21 cellular contexts compared by ENCODE assay signal in the genomic region with DNA sequence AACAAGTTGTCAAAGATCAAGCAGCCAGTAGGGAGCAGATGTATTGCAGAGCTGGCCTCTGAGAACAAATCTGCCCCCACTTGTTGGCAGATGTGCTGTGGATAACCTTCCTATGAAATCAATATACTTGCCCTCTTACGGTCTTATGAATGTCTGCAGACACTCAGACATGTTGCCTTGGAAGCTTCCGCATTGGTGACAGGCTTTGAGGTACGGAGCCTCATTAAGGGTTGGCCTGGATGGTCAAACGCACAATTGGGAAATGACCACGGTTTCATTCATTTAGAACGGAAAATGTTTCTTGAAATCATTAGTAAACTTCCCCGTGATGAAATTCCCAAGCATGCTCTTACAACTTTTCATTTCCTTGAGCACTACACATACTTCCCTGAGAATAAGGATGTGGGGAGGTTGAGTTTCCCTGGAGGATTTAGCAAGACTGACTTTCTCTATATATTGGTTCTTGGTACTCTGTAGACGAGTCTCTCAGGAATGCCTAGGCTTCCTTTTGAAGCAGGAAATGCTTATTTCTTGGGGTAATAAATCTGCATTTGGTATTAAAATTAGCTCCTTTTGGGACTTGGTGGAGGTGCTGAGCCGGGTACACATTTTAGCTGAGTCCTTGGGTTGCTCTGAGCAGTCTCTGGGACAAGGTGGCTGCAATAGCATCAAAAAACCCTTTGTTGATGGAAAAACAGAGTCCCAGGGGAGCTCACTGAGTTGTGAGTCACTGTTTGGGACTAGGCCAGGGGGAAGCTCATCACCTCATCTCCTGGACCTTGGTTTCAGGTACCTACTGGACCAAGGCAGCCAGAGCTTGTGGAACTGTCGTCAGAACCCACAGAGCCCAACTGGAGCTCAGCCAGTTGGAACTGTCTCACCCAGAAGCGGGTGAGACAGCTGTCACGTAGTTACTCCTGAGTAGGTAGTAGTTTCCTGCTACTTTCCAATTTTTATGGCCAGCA.
DNase-seq lines count a peak whose midpoint lies in the region; ATAC-seq and TF ChIP-seq lines count a peak whose summit lies in the region.
"Had no signal": no experiment of that assay in that cellular context is flagged by ENCODE, and none has a peak within 500 bp of the region (broad histone marks: within the 10 kb centered on the region; RNA-seq: fewer than 3 reads in every experiment).

No MANE protein-coding gene starts in this region.

- H3K27me3 ChIP-seq in neutrophil: no peaks in the 10 kb centered on the region

- DNase-seq in COLO829 (ENCODE audit: low spot score): peak; percentile 55
- peak; percentile 7 for DNase-seq in LNCaP clone FGC (ENCODE audit: low read depth)
- DNase-seq in cardiac fibroblast (ENCODE audit: low read depth in 2 of 2): peak; percentile 29 to 74
- DNase-seq in mesenteric fat pad (ENCODE audit: low spot score): no peak
- DNase-seq in putamen (ENCODE audit: low spot score): no peak
- no peak for DNase-seq in NCI-H345 (lab: John Stamatoyannopoulos, UW)
- DNase-seq: activated CD4-positive, CD25-positive, alpha-beta regulatory T cell treated with anti-CD3 and anti-CD28 coated beads, Interleukin-2, amount 50 U/mL, for 72 hours; activated naive CD8-positive, alpha-beta T cell treated with anti-CD3 and anti-CD28 coated beads, Interleukin-2, amount 50 U/mL, for 24 hours; AML-193; erythroblast; left ventricle myocardium inferior; naive thymus-derived CD8-positive, alpha-beta T cell; NCI-H510A; SIG-M5; stimulated activated CD4-positive, alpha-beta T cell treated with anti-CD3 and anti-CD28 coated beads, Interleukin-4, amount 100 ng/mL, for 1 hour; substantia nigra had no signal

- no peak for TF ChIP-seq CTCF in LNCaP clone FGC (IDR thresholded peaks at IDR 0.05; ENCODE audit: control insufficient read depth, extremely low read depth, insufficient read depth)
- TF ChIP-seq CTCF in cardiac fibroblast (IDR thresholded peaks at IDR 0.05; ENCODE audit: low read depth, low read length): no peak
- TF ChIP-seq CTCF in neutrophil (IDR thresholded peaks at IDR 0.05): no peak

- H3K4me3 ChIP-seq in LNCaP clone FGC (ENCODE audit: low read depth, low read length) (no peak overlapping the region), cardiac fibroblast (replicated peaks in 1 of 2; ENCODE audit: low read depth in 2 of 2, low read length in 2 of 2) (no peak overlapping the region), neutrophil (ENCODE audit: low read depth in 1 of 2, low read length in 1 of 2) (peak overlapping the region in 1 of 2 experiments; percentile 10)
- H3K4me3 ChIP-seq: left ventricle myocardium inferior, skin epidermis had no signal

- no peaks in the 10 kb centered on the region for H3K9me3 ChIP-seq in neutrophil
- H3K9me3 ChIP-seq: left ventricle myocardium inferior had no signal

- peaks cover 90 to 96% of the 10 kb centered on the region in 2 experiments for H3K4me1 ChIP-seq in neutrophil (ENCODE audit: control insufficient read depth in 1 of 2, insufficient read depth in 1 of 2, low read depth in 1 of 2, low read length in 1 of 2)
- H3K4me1 ChIP-seq: parathyroid adenoma had no signal

- no peaks in the 10 kb centered on the region for H3K36me3 ChIP-seq in neutrophil
- H3K36me3 ChIP-seq: left ventricle myocardium inferior had no signal

- peak overlapping the region; percentile 71 for H3K27ac ChIP-seq in neutrophil
- H3K27ac ChIP-seq: left ventricle myocardium inferior, parathyroid adenoma, skin epidermis had no signal

- ATAC-seq in HG03521 (IDR thresholded peaks at IDR 0.05; ENCODE audit: unreplicated experiment): no peak
- ATAC-seq: activated naive CD8-positive, alpha-beta T cell treated with anti-CD3 and anti-CD28 coated beads, Interleukin-2, amount 50 U/mL, for 24 hours; HepG2 had no signal

Comparison
In these comparisons a context has a peak if more than half of its experiments do, and no peak if none do; other contexts are left out.
1. DNase-seq: peak in COLO829 (single experiment), LNCaP clone FGC (single experiment) and cardiac fibroblast (2 of 2); none in mesenteric fat pad (single experiment), putamen (single experiment) and NCI-H345 (single experiment).